In genomic region chr1:151763990-151764389, GRCh38 we compare ENCODE assay signal across 9 cellular contexts. TPM values are rescaled to one million over a fixed set of nuclear protein-coding genes. Genes with fewer than 3 reads are reported as not detected.
A peak's percentile ranks its signal among the peaks of the same experiment; 100 is the strongest.
DNase-seq lines count a peak whose midpoint lies in the region; ATAC-seq and TF ChIP-seq lines count a peak whose summit lies in the region.
"Had no signal": no experiment of that assay in that cellular context is flagged by ENCODE, and none has a peak within 500 bp of the region (broad histone marks: within the 10 kb centered on the region; RNA-seq: fewer than 3 reads in every experiment).

No MANE protein-coding gene starts in this region.

- DNase-seq in A673 (ENCODE audit: low spot score): no peak
- DNase-seq in HFFc6: no peak
- DNase-seq in MCF 10A (ENCODE audit: unreplicated experiment): no peak
- no peak for DNase-seq in mesenchymal stem cell
- no peak for DNase-seq in lower leg skin (ENCODE audit: low spot score in 2 of 2)
- no peak for DNase-seq in effector CD4-positive, alpha-beta T cell
- DNase-seq in ureter (ENCODE audit: low spot score): no peak

- BruUV-seq in A673 (replicated peaks; lab: Mats Ljungman, UMichigan): no TSS peak
- no TSS peak for BruUV-seq in MCF 10A (replicated peaks; lab: Mats Ljungman, UMichigan)

- peak overlapping the region; percentile 95 for H3K9ac ChIP-seq in mesenchymal stem cell (ENCODE audit: low read length)

- H3K79me1 ChIP-seq in mesenchymal stem cell (replicated peaks; ENCODE audit: low read length, poor library complexity, severe bottlenecking): peaks cover 7% of the 10 kb centered on the region

- peaks cover 10% of the 10 kb centered on the region for H3K4me1 ChIP-seq in A673 (ENCODE audit: insufficient read depth, low read length, poor library complexity, severe bottlenecking)
- peaks cover 2% of the 10 kb centered on the region for H3K4me1 ChIP-seq in mesenchymal stem cell (ENCODE audit: control insufficient read depth, insufficient read depth, low read depth, low read length)

- peaks cover 45% of the 10 kb centered on the region for H3K4me1 Mint-ChIP-seq in HFFc6 (ENCODE audit: low read depth)
- peaks cover 17% of the 10 kb centered on the region for H3K4me1 Mint-ChIP-seq in MCF 10A (ENCODE audit: insufficient read depth, unreplicated experiment)

- no peak overlapping the region for H2BK15ac ChIP-seq in mesenchymal stem cell (ENCODE audit: low read depth, poor library complexity, severe bottlenecking)

- 92% methylated on average over 10 of the region's 10 CpGs for WGBS in mesenchymal stem cell
- 52 to 60% methylated on average over 10 of the region's 10 CpGs for WGBS in lower leg skin, 2 donors

- POLR2A ChIA-PET in A673 (lab: Charles Lee; ENCODE audit: low non-redundant PET) (no interaction called here), MCF 10A (lab: Yijun Ruan, JAX) (interaction anchor here (0.7 to 3.5 kb wide), 23 partner anchors 9 to 437 kb away, joined by 3 to 56 read pairs (median 6); partner anchors contain the start of genes PI4KB, PSMB4, SNX27 and TDRKH)

- H3K27ac Mint-ChIP-seq in HFFc6 (peak overlapping the region; percentile 98), MCF 10A (ENCODE audit: low read depth, unreplicated experiment) (peak overlapping the region; percentile 97)

- no peak overlapping the region for H2BK12ac ChIP-seq in mesenchymal stem cell (ENCODE audit: low read length in 2 of 2)

- H2AK5ac ChIP-seq in mesenchymal stem cell (ENCODE audit: low read length, severe bottlenecking): no peak overlapping the region

- peak overlapping the region; percentile 94 for H3K4me3 Mint-ChIP-seq in HFFc6
- H3K4me3 Mint-ChIP-seq in MCF 10A (ENCODE audit: unreplicated experiment): peak overlapping the region; percentile 92

- CTCF ChIA-PET in A673 (lab: Charles Lee): no interaction called here
- CTCF ChIA-PET in MCF 10A (lab: Yijun Ruan, JAX): interaction anchor here (0.5 to 2.6 kb wide), 8 partner anchors 31 to 482 kb away, joined by 3 to 16 read pairs (median 4); partner anchors contain the start of genes C2CD4D and ZNF687

- peak overlapping the region; percentile 93 for H2AFZ ChIP-seq in mesenchymal stem cell (ENCODE audit: low read depth, low read length)

- H4K8ac ChIP-seq in mesenchymal stem cell (ENCODE audit: low read length): peak overlapping the region; percentile 83

- H4K91ac ChIP-seq in mesenchymal stem cell (ENCODE audit: low read length): no peak overlapping the region

- no peak for ATAC-seq in HG02870 (IDR thresholded peaks at IDR 0.05; ENCODE audit: unreplicated experiment)

- H3K27me3 ChIP-seq in A673 (replicated peaks; ENCODE audit: insufficient read depth, low read depth, low read length, poor library complexity): no peaks in the 10 kb centered on the region
- H3K27me3 ChIP-seq in mesenchymal stem cell (ENCODE audit: control insufficient read depth in 1 of 2, insufficient read depth in 1 of 2, low read length in 2 of 2): no peaks in the 10 kb centered on the region

- no peak overlapping the region for H3K23ac ChIP-seq in mesenchymal stem cell (ENCODE audit: low read length in 2 of 2)

- H3K18ac ChIP-seq in mesenchymal stem cell (ENCODE audit: low read depth in 1 of 2, low read length in 2 of 2): peak overlapping the region in 1 of 2 experiments; percentile 77

- no peak for TF ChIP-seq POLR2A in lower leg skin (IDR thresholded peaks at IDR 0.05)

- no peak overlapping the region for H2BK5ac ChIP-seq in mesenchymal stem cell (ENCODE audit: low read depth, low read length, poor library complexity, severe bottlenecking)

- no peak overlapping the region for H2BK120ac ChIP-seq in mesenchymal stem cell (ENCODE audit: low read depth, low read length)

- H3K36me3 Mint-ChIP-seq in HFFc6 (ENCODE audit: low read depth): peaks cover 23% of the 10 kb centered on the region
- peaks cover 30% of the 10 kb centered on the region for H3K36me3 Mint-ChIP-seq in MCF 10A (ENCODE audit: insufficient read depth, unreplicated experiment)

- H3K4me3 ChIP-seq in A673 (ENCODE audit: low read depth, low read length, poor library complexity, severe bottlenecking): peak overlapping the region; percentile 80
- H3K4me3 ChIP-seq in mesenchymal stem cell (ENCODE audit: insufficient read depth in 1 of 2, low read depth in 1 of 2, low read length in 2 of 2): peak overlapping the region in 1 of 2 experiments; percentile 85
- H3K4me3 ChIP-seq in lower leg skin (ENCODE audit: low read depth, poor library complexity, severe bottlenecking): no peak overlapping the region

- H3K27ac ChIP-seq in A673 (ENCODE audit: low read depth, low read length, poor library complexity, severe bottlenecking) (peak overlapping the region; percentile 86), mesenchymal stem cell (ENCODE audit: low read length, poor library complexity, severe bottlenecking) (no peak overlapping the region)

- intact Hi-C loops in A673 (cut with micrococcal nuclease; ENCODE audit: unreplicated experiment) (no loop called here), MCF 10A (cut with micrococcal nuclease) (loop anchor here (1.0 kb wide), 3 partner anchors 26 to 72 kb away; partner anchors contain the start of gene TDRKH), lower leg skin (cut with DNase I; ENCODE audit: low total_unique reads) (no loop called here)

- H3K4ac ChIP-seq in mesenchymal stem cell (ENCODE audit: low read depth in 1 of 2, low read length in 2 of 2): no peak overlapping the region

- H3K9me3 ChIP-seq in A673 (ENCODE audit: low read depth, low read length, poor library complexity, severe bottlenecking) (no peaks in the 10 kb centered on the region), mesenchymal stem cell (ENCODE audit: control insufficient read depth, low read length) (no peaks in the 10 kb centered on the region)

- no peak for TF ChIP-seq CTCF in A673 (conservative IDR thresholded peaks at IDR 0.05; ENCODE audit: low read depth, low read length)
- no peak for TF ChIP-seq CTCF in HFFc6 (IDR thresholded peaks at IDR 0.05)
- TF ChIP-seq CTCF in MCF 10A (IDR thresholded peaks at IDR 0.05; ENCODE audit: unreplicated experiment): no peak
- TF ChIP-seq CTCF in lower leg skin (IDR thresholded peaks at IDR 0.05): no peak

- H3K36me3 ChIP-seq in A673 (ENCODE audit: insufficient read depth, low read length, poor library complexity, severe bottlenecking) (peaks cover 30% of the 10 kb centered on the region), mesenchymal stem cell (ENCODE audit: control insufficient read depth in 1 of 2, insufficient read depth in 2 of 2, low read depth in 1 of 2, low read length in 2 of 2) (peaks cover 18 to 32% of the 10 kb centered on the region in 2 experiments)

- H3K27me3 Mint-ChIP-seq in HFFc6 (ENCODE audit: insufficient read depth) (0 out of 2 replicates have a peak, but pooled peaks cover 2% of the 10 kb centered on the region), MCF 10A (ENCODE audit: insufficient read depth, unreplicated experiment) (no peaks in the 10 kb centered on the region)

- H3K14ac ChIP-seq in mesenchymal stem cell (ENCODE audit: low read length in 2 of 2): no peak overlapping the region

- peak overlapping the region; percentile 71 for H3K4me2 ChIP-seq in mesenchymal stem cell (ENCODE audit: low read length, poor library complexity, severe bottlenecking)

- H3K9me3 Mint-ChIP-seq in HFFc6 (no peaks in the 10 kb centered on the region), MCF 10A (ENCODE audit: unreplicated experiment) (no peaks in the 10 kb centered on the region)

RNA-seq across cellular contexts. Expression of gene MRPL9, which starts 0.7 kb away (rescaled TPM):
- 132 and 143 TPM in 2 replicates for total RNA-seq in A673 (2021)
- total RNA-seq in HFFc6 (2021; fragmentation: NEBNext Ultra II Directional; extraction: Animal tissue kit (Norgen Biotek cat#: 25700)): 100 to 1,000 TPM in 2 of 6 experiments, 10 to 100 TPM in 4; 91.4 to 116 (median 96.2) TPM
- total RNA-seq in MCF 10A (2022): 145 and 146 TPM in 2 replicates
- 71.1 TPM for polyA plus RNA-seq in mesenchymal stem cell (2013, experiment 1 of 2)
- polyA plus RNA-seq in mesenchymal stem cell (2013, experiment 2 of 2): 73.0 TPM
- 100 to 1,000 TPM in 1 of 4 donors, 10 to 100 TPM in 3; 48.8 to 112 (median 66.4) TPM for total RNA-seq in lower leg skin
- 66.1 TPM for total RNA-seq in ureter

RNA-seq across cellular contexts. Expression of gene TDRKH, which starts 26.3 kb away (rescaled TPM):
- total RNA-seq in A673 (2021): 2.1 and 3.2 TPM in 2 replicates
- 1 to 10 TPM; 1.1 to 2.0 (median 1.5) TPM for total RNA-seq in HFFc6 (2021; fragmentation: NEBNext Ultra II Directional; extraction: Animal tissue kit (Norgen Biotek cat#: 25700))
- total RNA-seq in MCF 10A (2022): 5.6 and 10.6 TPM in 2 replicates
- 2.2 TPM for polyA plus RNA-seq in mesenchymal stem cell (2013, experiment 1 of 2)
- 2.2 TPM for polyA plus RNA-seq in mesenchymal stem cell (2013, experiment 2 of 2)
- 1 to 10 TPM; 2.1 to 3.0 (median 2.6) TPM for total RNA-seq in lower leg skin
- 12.3 TPM for total RNA-seq in ureter

RNA-seq across cellular contexts. Expression of gene LINGO4, which starts 41.2 kb away (rescaled TPM):
- total RNA-seq in A673 (2021) (not detected in 2 replicates), MCF 10A (2022) (0.10 TPM in 1 of 2 replicates, not detected in the other), lower leg skin (under 1 TPM in 3 of 4 donors, not detected in 1; 0.17 to 0.36 (median 0.34) TPM), ureter (0.31 TPM)
- not detected for total RNA-seq in HFFc6 (2021; fragmentation: NEBNext Ultra II Directional; extraction: Animal tissue kit (Norgen Biotek cat#: 25700))
- not detected for polyA plus RNA-seq in mesenchymal stem cell (2013, experiment 1 of 2)
- polyA plus RNA-seq in mesenchymal stem cell (2013, experiment 2 of 2): not detected
- total RNA-seq: myocyte had no signal

RNA-seq across cellular contexts. Expression of gene RIIAD1, which starts 42.7 kb away (rescaled TPM):
- total RNA-seq in A673 (2021): not detected in 2 replicates
- not detected for total RNA-seq in HFFc6 (2021; fragmentation: NEBNext Ultra II Directional; extraction: Animal tissue kit (Norgen Biotek cat#: 25700))
- not detected in 2 replicates for total RNA-seq in MCF 10A (2022)
- polyA plus RNA-seq in mesenchymal stem cell (2013, experiment 1 of 2): 0.37 TPM
- not detected for polyA plus RNA-seq in mesenchymal stem cell (2013, experiment 2 of 2)
- not detected for total RNA-seq in lower leg skin
- not detected for total RNA-seq in ureter
- total RNA-seq: myocyte had no signal

RNA-seq across cellular contexts. Expression of gene CELF3, which starts 47.4 kb away (rescaled TPM):
- total RNA-seq in A673 (2021): 0.15 TPM in 1 of 2 replicates, not detected in the other
- total RNA-seq in HFFc6 (2021; fragmentation: NEBNext Ultra II Directional; extraction: Animal tissue kit (Norgen Biotek cat#: 25700)): not detected
- not detected in 2 replicates for total RNA-seq in MCF 10A (2022)
- polyA plus RNA-seq in mesenchymal stem cell (2013, experiment 1 of 2): not detected
- not detected for polyA plus RNA-seq in mesenchymal stem cell (2013, experiment 2 of 2)
- not detected for total RNA-seq in lower leg skin
- not detected for total RNA-seq in ureter
- total RNA-seq: myocyte had no signal
